8 cellular contexts compared by ENCODE assay signal in genomic region chr6:43575772-43576551, GRCh38. TPM values are rescaled to one million over a fixed set of nuclear protein-coding genes. Genes with fewer than 3 reads are reported as not detected.
DNase-seq lines count a peak whose midpoint lies in the region; ATAC-seq and TF ChIP-seq lines count a peak whose summit lies in the region.

Gene POLH (plus strand): TSS chr6:43576185. CDS start chr6:43582320, 6,135 bp downstream.
Gene XPO5 (minus strand): TSS chr6:43576038. CDS start chr6:43575864, 174 bp downstream.

- no peaks in the 10 kb centered on the region for H3K27me3 ChIP-seq in BJ (ENCODE audit: control insufficient read depth, insufficient read depth, low read length)
- H3K27me3 ChIP-seq in colonic mucosa: no peaks in the 10 kb centered on the region
- no peaks in the 10 kb centered on the region for H3K27me3 ChIP-seq in layer of hippocampus (ENCODE audit: control insufficient read depth, insufficient read depth, low read length)

- H3K36me3 ChIP-seq in BJ (ENCODE audit: control insufficient read depth, insufficient read depth, low read length): peaks cover 4% of the 10 kb centered on the region; the same call in 1 of the 2 replicates
- no peaks in the 10 kb centered on the region for H3K36me3 ChIP-seq in colonic mucosa

- peak within 1 kb of the TSS; percentile 96 for H3K4me3 ChIP-seq in BJ (ENCODE audit: low read depth, low read length)
- H3K4me3 ChIP-seq in colonic mucosa: peak within 1 kb of the TSS; percentile 99

- H3K4me1 ChIP-seq in colonic mucosa: no peaks in the 10 kb centered on the region

- H3K9me3 ChIP-seq in colonic mucosa: no peaks in the 10 kb centered on the region

- TF ChIP-seq CTCF in BJ (IDR thresholded peaks at IDR 0.05; ENCODE audit: insufficient read depth, low read depth, low read length) (peak; percentile 35; the same call in 1 of the 2 replicates), colonic mucosa (IDR thresholded peaks at IDR 0.05) (no peak)

- intact Hi-C loops in colonic mucosa (cut with DNase I): no loop called here

- H3K27ac ChIP-seq in colonic mucosa (peak within 1 kb of the TSS; percentile 89), layer of hippocampus (ENCODE audit: low read depth, low read length) (peak within 1 kb of the TSS; percentile 71)

- DNase-seq in BJ (ENCODE audit: low read depth) (peak; percentile 63), NCI-H526 (lab: John Stamatoyannopoulos, UW) (peak; percentile 80 to 96), colonic mucosa (peak; percentile 93)
- peak; percentile 93 for DNase-seq in activated CD4-positive, alpha-beta T cell treated with anti-CD3 and anti-CD28 coated beads for 48 hours
- peak; percentile 72 to 88 (median 86) for DNase-seq in stimulated activated CD4-positive, alpha-beta T cell treated with anti-CD3 and anti-CD28 coated beads, Interleukin-1b, Interleukin-23, amount 100 ng/mL, for 24 hours (ENCODE audit: low read depth in 4 of 4, low spot score in 1 of 4)

- POLR2A ChIA-PET in BJ (lab: Charles Lee): interaction anchor here (0.7 kb wide), 1 partner anchor 394 kb away, joined by 22 read pairs; the partner anchor contains the start of gene CUL9

- H3K9ac ChIP-seq in colonic mucosa (ENCODE audit: low read depth in 2 of 2, low read length in 2 of 2): peak within 1 kb of the TSS; percentile 87 to 88

- ATAC-seq in GM19324 (IDR thresholded peaks at IDR 0.05; ENCODE audit: low FRiP score, unreplicated experiment) (peak; percentile 92), HG03460 (IDR thresholded peaks at IDR 0.05; ENCODE audit: unreplicated experiment) (peak; percentile 88)

- CTCF ChIA-PET in BJ (lab: Yijun Ruan, JAX): no interaction called here

RNA-seq across cellular contexts. Expression of gene POLH, which starts in this region (rescaled TPM):
- polyA plus RNA-seq in BJ (2011; rRNA removed): 19.6 and 26.8 TPM in 2 replicates
- 15.6 and 21.8 TPM in 2 replicates for polyA minus RNA-seq in BJ (2011; rRNA and poly(A)+ RNA removed)
- 10 to 100 TPM; 12.3 to 23.8 TPM for total RNA-seq in colonic mucosa

RNA-seq across cellular contexts. Expression of gene XPO5, which starts in this region (rescaled TPM):
- 28.0 and 37.7 TPM in 2 replicates for polyA plus RNA-seq in BJ (2011; rRNA removed)
- 32.5 and 51.2 TPM in 2 replicates for polyA minus RNA-seq in BJ (2011; rRNA and poly(A)+ RNA removed)
- total RNA-seq in colonic mucosa: 10 to 100 TPM; 23.1 to 32.3 TPM

Comparison
In these comparisons a context has a peak if more than half of its experiments do, and no peak if none do; other contexts are left out.
1. Peak in every context shown above with its lines: DNase-seq, ATAC-seq, H3K4me3 ChIP-seq and H3K27ac ChIP-seq.